In genomic region chr1:52140633-52141512, GRCh38 we compare ENCODE assay signal across 8 cellular contexts. TPM values are rescaled to one million over a fixed set of nuclear protein-coding genes. Genes with fewer than 3 reads are reported as not detected.
DNase-seq lines count a peak whose midpoint lies in the region; TF ChIP-seq lines count a peak whose summit lies in the region.

No MANE protein-coding gene starts in this region.

- H3K9ac ChIP-seq in duodenal mucosa (ENCODE audit: low read depth in 1 of 2, low read length in 2 of 2), result peak overlapping the region; percentile 77 to 79
- H3K9ac ChIP-seq in neuronal stem cell (ENCODE audit: low read depth, low read length, poor library complexity), result no peak overlapping the region

- H2BK12ac ChIP-seq in neuronal stem cell (ENCODE audit: low read length), result no peak overlapping the region

- H3K18ac ChIP-seq in neuronal stem cell (ENCODE audit: low read length), result no peak overlapping the region

- H3K23ac ChIP-seq in neuronal stem cell (ENCODE audit: low read depth, low read length, poor library complexity), result no peak overlapping the region

- H2AFZ ChIP-seq in neuronal stem cell (ENCODE audit: low read length), result peak overlapping the region; percentile 96

- H2BK15ac ChIP-seq in neuronal stem cell (ENCODE audit: low read length), result no peak overlapping the region

- TF ChIP-seq CTCF in GM10266 (IDR thresholded peaks at IDR 0.05; ENCODE audit: control insufficient read depth, insufficient read depth, low read depth, missing control alignments), result no peak

- H2BK5ac ChIP-seq in neuronal stem cell (ENCODE audit: low read length), result no peak overlapping the region

- H3K4me1 ChIP-seq in duodenal mucosa (ENCODE audit: control insufficient read depth in 1 of 2, insufficient read depth in 2 of 2, low read length in 2 of 2), result peaks cover 14% of the 10 kb centered on the region in 2 donors
- peaks cover 0 to 4% of the 10 kb centered on the region in 2 donors for H3K4me1 ChIP-seq in neuronal stem cell (ENCODE audit: control insufficient read depth in 2 of 2, insufficient read depth in 1 of 2, low read depth in 1 of 2, low read length in 2 of 2)

- no peak overlapping the region for H4K8ac ChIP-seq in neuronal stem cell (ENCODE audit: low read depth, low read length)

- no peaks in the 10 kb centered on the region for H3K27me3 ChIP-seq in duodenal mucosa (ENCODE audit: control insufficient read depth in 1 of 2, insufficient read depth in 2 of 2, low read length in 2 of 2)
- H3K27me3 ChIP-seq in neuronal stem cell (ENCODE audit: control insufficient read depth in 3 of 3, insufficient read depth in 3 of 3, low read depth in 1 of 3, low read length in 3 of 3), result peaks cover 0 to 13% (median 0%) of the 10 kb centered on the region in 3 experiments

- H3K36me3 ChIP-seq in duodenal mucosa (ENCODE audit: control insufficient read depth in 1 of 2, insufficient read depth in 2 of 2, low read length in 2 of 2) (no peaks in the 10 kb centered on the region), neuronal stem cell (replicated peaks in 1 of 2; ENCODE audit: control insufficient read depth in 2 of 2, insufficient read depth in 2 of 2, low read length in 2 of 2) (no peaks in the 10 kb centered on the region)

- WGBS in neuronal stem cell (ENCODE audit: extremely low coverage in 2 of 2, insufficient read length in 2 of 2, insufficient replicate concordance in 1 of 2), 2 donors, result no CpG with 5 or more reads among the region's 2 CpGs

- no peaks in the 10 kb centered on the region for H3K9me3 ChIP-seq in duodenal mucosa (ENCODE audit: control insufficient read depth in 1 of 2, low read length in 2 of 2)
- H3K9me3 ChIP-seq in neuronal stem cell (replicated peaks in 1 of 2; ENCODE audit: control insufficient read depth in 2 of 2, insufficient read depth in 1 of 2, low read depth in 1 of 2, low read length in 2 of 2), result peaks cover 0 to 1% of the 10 kb centered on the region in 2 donors

- H3K4me3 ChIP-seq in duodenal mucosa (ENCODE audit: low read depth in 1 of 2, low read length in 2 of 2) (peak overlapping the region; percentile 39 to 79), neuronal stem cell (ENCODE audit: low read length in 2 of 2) (no peak overlapping the region)

- H3K14ac ChIP-seq in neuronal stem cell (ENCODE audit: low read length), result no peak overlapping the region

- peak; percentile 28 for DNase-seq in EH (ENCODE audit: low read depth)
- DNase-seq in NOMO-1 (lab: John Stamatoyannopoulos, UW; ENCODE audit: unreplicated experiment in 2 of 2), result peak; percentile 54 to 92
- no peak for DNase-seq in neuronal stem cell (ENCODE audit: low spot score)
- no peak for DNase-seq in NCI-H446 treated with DMSO at 0.1 percent for 48 hours (lab: John Stamatoyannopoulos, UW)
- DNase-seq in COLO829 (ENCODE audit: low spot score), result no peak
- no peak for DNase-seq in amniotic stem cell (lab: John Stamatoyannopoulos, UW)
- DNase-seq in GM10266 (ENCODE audit: extremely low spot score), result no peak

- H2BK120ac ChIP-seq in neuronal stem cell (ENCODE audit: low read depth, low read length), result no peak overlapping the region

- H2AK5ac ChIP-seq in neuronal stem cell (ENCODE audit: low read depth, low read length), result no peak overlapping the region

- H4K91ac ChIP-seq in neuronal stem cell (ENCODE audit: low read depth, low read length, poor library complexity), result no peak overlapping the region

- H3K4me2 ChIP-seq in neuronal stem cell (ENCODE audit: insufficient read depth, low read length, poor library complexity, severe bottlenecking), result no peak overlapping the region

- H3K27ac ChIP-seq in duodenal mucosa (ENCODE audit: low read depth, low read length), result no peak overlapping the region
- no peak overlapping the region for H3K27ac ChIP-seq in neuronal stem cell (replicated peaks; ENCODE audit: low read length)

- no peak overlapping the region for H3K4ac ChIP-seq in neuronal stem cell (ENCODE audit: low read length)

- H3K79me1 ChIP-seq in neuronal stem cell (ENCODE audit: low read depth, low read length), result peaks cover 8% of the 10 kb centered on the region

RNA-seq across cellular contexts. Expression of gene ZFYVE9, which starts 1.0 kb away (rescaled TPM):
- polyA plus RNA-seq in neuronal stem cell (2013, experiment 1 of 2), result 12.9 TPM
- 12.8 TPM for polyA plus RNA-seq in neuronal stem cell (2013, experiment 2 of 2)

Comparison
In these comparisons a context has a peak if more than half of its experiments do, and no peak if none do; other contexts are left out.
1. DNase-seq: peak in EH (single experiment) and NOMO-1 (2 of 2); none in neuronal stem cell (single experiment), NCI-H446 treated with DMSO at 0.1 percent for 48 hours (single experiment), COLO829 (single experiment), amniotic stem cell (single experiment) and GM10266 (single experiment).
2. H3K4me3 ChIP-seq: peak in duodenal mucosa (2 of 2); none in neuronal stem cell (0 of 2).